Comparison of ENCODE assay signal across 8 cellular contexts in the genomic region with DNA sequence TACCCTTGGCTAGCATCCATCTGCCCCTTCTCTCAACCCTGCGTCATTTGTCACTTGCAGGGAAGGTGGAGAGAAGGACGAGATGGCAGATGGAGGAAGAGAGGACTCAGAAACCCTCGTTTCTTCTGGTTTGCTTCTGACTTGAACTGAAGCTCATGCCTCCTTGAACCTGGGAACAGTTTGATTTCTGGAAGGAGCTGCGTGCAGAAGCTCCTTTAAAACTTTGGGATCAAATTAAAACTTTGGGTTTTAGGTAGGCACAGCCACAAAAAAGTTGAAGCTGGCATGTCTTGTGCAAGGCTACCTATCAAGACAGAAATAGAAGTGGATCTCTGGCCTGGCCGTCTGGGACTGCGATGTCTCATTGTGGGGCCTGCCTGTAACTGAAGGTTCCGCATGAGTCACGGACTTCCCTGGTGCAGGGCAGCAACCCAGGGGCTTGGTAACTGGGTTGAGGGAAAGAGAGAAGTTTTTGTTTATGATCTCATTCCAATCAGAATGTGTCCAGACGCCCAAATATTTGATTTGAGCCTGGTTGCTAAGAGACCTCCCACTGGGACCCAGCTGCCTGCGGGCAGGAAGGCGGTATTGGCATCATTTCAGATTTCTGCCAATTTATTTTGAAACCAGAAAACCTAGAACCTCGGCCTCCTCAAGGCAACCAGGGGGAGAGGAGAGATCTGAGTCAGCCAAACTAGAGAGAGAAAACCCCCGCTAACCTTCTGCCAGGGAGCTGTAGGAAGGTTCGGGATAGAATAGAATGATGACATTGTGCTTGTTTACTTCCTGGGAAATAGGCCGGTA. TPM values are rescaled to one million over a fixed set of nuclear protein-coding genes. Genes with fewer than 3 reads are reported as not detected.
DNase-seq lines count a peak whose midpoint lies in the region; ATAC-seq lines count a peak whose summit lies in the region.

No MANE protein-coding gene starts in this region.

- H3K14ac ChIP-seq in neuronal stem cell (ENCODE audit: low read length) = no peak overlapping the region

- H3K9me3 ChIP-seq in neuronal stem cell (replicated peaks in 1 of 2; ENCODE audit: control insufficient read depth in 2 of 2, insufficient read depth in 1 of 2, low read depth in 1 of 2, low read length in 2 of 2) = no peaks in the 10 kb centered on the region

- peak; percentile 79 for ATAC-seq in GM21825 (IDR thresholded peaks at IDR 0.05; ENCODE audit: unreplicated experiment)
- ATAC-seq in HG02798 (IDR thresholded peaks at IDR 0.05; ENCODE audit: poor library complexity, unreplicated experiment) = no peak

- H3K27ac ChIP-seq in epithelial cell of prostate = peak overlapping the region; percentile 70
- H3K27ac ChIP-seq in neuronal stem cell (replicated peaks; ENCODE audit: low read length) = no peak overlapping the region

- no peak overlapping the region for H3K23ac ChIP-seq in neuronal stem cell (ENCODE audit: low read depth, low read length, poor library complexity)

- no peak overlapping the region for H2AK5ac ChIP-seq in neuronal stem cell (ENCODE audit: low read depth, low read length)

- no peak overlapping the region for H2BK5ac ChIP-seq in neuronal stem cell (ENCODE audit: low read length)

- DNase-seq in NCI-H2029 treated with DMSO at 0.1 percent for 48 hours (lab: John Stamatoyannopoulos, UW) (peak; percentile 17), NCI-H2029 (lab: John Stamatoyannopoulos, UW) (no peak), LHCN-M2 (ENCODE audit: low read depth) (peak; percentile 98), SW480 (ENCODE audit: low spot score) (peak; percentile 62), epithelial cell of prostate (ENCODE audit: low read depth, low spot score) (peak; percentile 88), neuronal stem cell (ENCODE audit: low spot score) (no peak)

- H3K27me3 ChIP-seq in neuronal stem cell (ENCODE audit: control insufficient read depth in 3 of 3, insufficient read depth in 3 of 3, low read depth in 1 of 3, low read length in 3 of 3) = no peaks in the 10 kb centered on the region

- no peak overlapping the region for H2BK15ac ChIP-seq in neuronal stem cell (ENCODE audit: low read length)

- no peak overlapping the region for H4K8ac ChIP-seq in neuronal stem cell (ENCODE audit: low read depth, low read length)

- H3K4me3 ChIP-seq in neuronal stem cell (ENCODE audit: low read length in 2 of 2) = no peak overlapping the region

- H3K4me1 ChIP-seq in neuronal stem cell (ENCODE audit: control insufficient read depth in 2 of 2, insufficient read depth in 1 of 2, low read depth in 1 of 2, low read length in 2 of 2) = peaks cover 0 to 4% of the 10 kb centered on the region in 2 donors

- H3K18ac ChIP-seq in neuronal stem cell (ENCODE audit: low read length) = no peak overlapping the region

- no peak overlapping the region for H3K9ac ChIP-seq in neuronal stem cell (ENCODE audit: low read depth, low read length, poor library complexity)

- no CpG with 5 or more reads among the region's 15 CpGs for WGBS in neuronal stem cell (ENCODE audit: extremely low coverage in 2 of 2, insufficient read length in 2 of 2, insufficient replicate concordance in 1 of 2), 2 donors

- no peak overlapping the region for H3K4me2 ChIP-seq in neuronal stem cell (ENCODE audit: insufficient read depth, low read length, poor library complexity, severe bottlenecking)

- H3K4ac ChIP-seq in neuronal stem cell (ENCODE audit: low read length) = no peak overlapping the region

- no peak overlapping the region for H4K91ac ChIP-seq in neuronal stem cell (ENCODE audit: low read depth, low read length, poor library complexity)

- no peak overlapping the region for H2BK12ac ChIP-seq in neuronal stem cell (ENCODE audit: low read length)

- no peaks in the 10 kb centered on the region for H3K36me3 ChIP-seq in neuronal stem cell (replicated peaks in 1 of 2; ENCODE audit: control insufficient read depth in 2 of 2, insufficient read depth in 2 of 2, low read length in 2 of 2)

- peak overlapping the region; percentile 55 for H2AFZ ChIP-seq in neuronal stem cell (ENCODE audit: low read length)

- no peak overlapping the region for H2BK120ac ChIP-seq in neuronal stem cell (ENCODE audit: low read depth, low read length)

- H3K79me1 ChIP-seq in neuronal stem cell (ENCODE audit: low read depth, low read length) = no peaks in the 10 kb centered on the region

RNA-seq across cellular contexts. Expression of gene CAMK1D, which starts 15.8 kb away (rescaled TPM):
- 0.45 and 0.52 TPM in 2 replicates for total RNA-seq in LHCN-M2 (2014; rRNA removed)
- polyA plus RNA-seq in LHCN-M2 (2012) = 2.2 TPM
- polyA plus RNA-seq in neuronal stem cell (2013, experiment 1 of 2) = 6.3 TPM
- 7.2 TPM for polyA plus RNA-seq in neuronal stem cell (2013, experiment 2 of 2)

Comparison
In these comparisons a context has a peak if more than half of its experiments do, and no peak if none do; other contexts are left out.
1. DNase-seq: peak in NCI-H2029 treated with DMSO at 0.1 percent for 48 hours (single experiment), LHCN-M2 (single experiment), SW480 (single experiment) and epithelial cell of prostate (single experiment); none in NCI-H2029 (single experiment) and neuronal stem cell (single experiment).